ENCODE assay signal across 16 cellular contexts in genomic region chr21:34869541-34869940, GRCh38.
"Had no signal": no experiment of that assay in that cellular context is flagged by ENCODE, and none has a peak within 500 bp of the region (broad histone marks: within the 10 kb centered on the region; RNA-seq: fewer than 3 reads in every experiment).

No MANE protein-coding gene starts in this region.

- H3K27me3 ChIP-seq: sigmoid colon, suprapubic skin had no signal

- H3K36me3 Mint-ChIP-seq: WTC11 had no signal

- H3K27ac ChIP-seq: psoas muscle, sigmoid colon had no signal

- H3K4me3 Mint-ChIP-seq: activated CD8-positive, alpha-beta T cell treated with anti-CD3 and anti-CD28 coated beads, Interleukin-2, amount 10 ng/mL, durations not matched to agents 7 days and 5 days; activated naive CD4-positive, alpha-beta T cell treated with anti-CD3 and anti-CD28 coated beads for 36 hours; activated T-helper 1 cell treated with anti-CD3 and anti-CD28 coated beads, Interleukin-12 subunit alpha, Interleukin-12 subunit beta, Interleukin-2, Interleukin-4 antibody, amounts not matched to agents 30 ng/mL and 10 ng/mL and 1 ng/mL, durations not matched to agents 14 hours and 24 hours and 36 hours; natural killer cell; WTC11 had no signal

- H3K4me3 ChIP-seq: coronary artery, psoas muscle, sigmoid colon, suprapubic skin had no signal

- H3K36me3 ChIP-seq: sigmoid colon had no signal

- H3K9me3 ChIP-seq: psoas muscle, sigmoid colon, suprapubic skin had no signal

- ATAC-seq: activated CD8-positive, alpha-beta T cell treated with anti-CD3 and anti-CD28 coated beads, Interleukin-2, amount 10 ng/mL, durations not matched to agents 7 days and 5 days; natural killer cell; psoas muscle; WTC11 had no signal

- DNase-seq: activated CD4-positive, alpha-beta T cell treated with anti-CD3 and anti-CD28 coated beads for 48 hours; activated CD8-positive, alpha-beta memory T cell treated with anti-CD3 and anti-CD28 coated beads, Interleukin-2, amount 50 U/mL, for 48 hours; activated naive CD4-positive, alpha-beta T cell treated with anti-CD3 and anti-CD28 coated beads for 36 hours; central memory CD4-positive, alpha-beta T cell; effector CD4-positive, alpha-beta T cell; hypothalamus; natural killer cell; psoas muscle; sigmoid colon; stimulated activated CD4-positive, alpha-beta T cell treated with anti-CD3 and anti-CD28 coated beads, Interleukin-12 subunit alpha, Interleukin-12 subunit beta, amount 100 ng/mL, for 4 hours; stimulated activated naive CD4-positive, alpha-beta T cell treated with Interleukin-2 at 50 U/mL for 16 hours had no signal

- H3K9me3 Mint-ChIP-seq: activated naive CD4-positive, alpha-beta T cell treated with anti-CD3 and anti-CD28 coated beads for 36 hours; activated T-helper 1 cell treated with anti-CD3 and anti-CD28 coated beads, Interleukin-12 subunit alpha, Interleukin-12 subunit beta, Interleukin-2, Interleukin-4 antibody, amounts not matched to agents 30 ng/mL and 10 ng/mL and 1 ng/mL, durations not matched to agents 14 hours and 24 hours and 36 hours; natural killer cell; WTC11 had no signal

- H3K4me1 ChIP-seq: sigmoid colon had no signal
